In the genomic region with DNA sequence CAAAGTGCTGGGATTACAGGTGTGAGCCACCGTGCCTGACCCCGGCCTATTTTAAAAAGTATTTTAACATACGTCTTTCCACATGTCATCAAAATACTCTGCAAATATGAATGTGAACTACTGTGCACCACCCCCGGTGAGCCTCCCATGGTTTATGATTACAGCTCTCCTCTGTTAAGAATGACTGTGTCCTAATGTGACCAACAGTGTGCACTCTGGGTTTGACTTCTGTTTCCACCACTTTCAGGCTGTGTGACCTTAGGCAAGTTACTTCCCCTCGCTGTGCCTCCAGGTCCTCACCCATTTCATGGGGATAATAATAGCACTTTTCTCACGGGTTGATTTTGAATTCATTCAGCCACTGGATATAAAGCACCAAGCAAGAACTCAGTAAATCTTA, we compare ENCODE assay signal across 24 cellular contexts. TPM values are rescaled to one million over a fixed set of nuclear protein-coding genes. Genes with fewer than 3 reads are reported as not detected.
A peak's percentile ranks its signal among the peaks of the same experiment; 100 is the strongest.
DNase-seq lines count a peak whose midpoint lies in the region; ATAC-seq and TF ChIP-seq lines count a peak whose summit lies in the region.
"Had no signal": no experiment of that assay in that cellular context is flagged by ENCODE, and none has a peak within 500 bp of the region (broad histone marks: within the 10 kb centered on the region; RNA-seq: fewer than 3 reads in every experiment).

No MANE protein-coding gene starts in this region.

- H3K4me3 ChIP-seq in H7 (ENCODE audit: insufficient read depth, low read depth, low read length) (no peak overlapping the region), prostate gland (no peak overlapping the region)
- H3K4me3 ChIP-seq: colonic mucosa, transverse colon had no signal

- H3K27me3 ChIP-seq in H7 (ENCODE audit: control insufficient read depth, insufficient read depth, low read length) (no peaks in the 10 kb centered on the region), prostate gland (replicated peaks; ENCODE audit: insufficient read depth) (no peaks in the 10 kb centered on the region)
- H3K27me3 ChIP-seq: colonic mucosa, transverse colon had no signal

- peaks cover 6% of the 10 kb centered on the region for H3K36me3 ChIP-seq in H7 (replicated peaks; ENCODE audit: control insufficient read depth, insufficient read depth, low read length)
- H3K36me3 ChIP-seq in prostate gland = no peaks in the 10 kb centered on the region
- H3K36me3 ChIP-seq: colonic mucosa, transverse colon had no signal

- no peak for TF ChIP-seq CTCF in prostate gland (IDR thresholded peaks at IDR 0.05)

- 80% methylated on average over 6 of the region's 6 CpGs for WGBS in prostate gland

- DNase-seq in activated T-cell treated with anti-CD3 and anti-CD28 coated beads, Interleukin-2, amount 50 U/mL, for 72 hours = no peak
- DNase-seq in activated T-cell treated with anti-CD3 and anti-CD28 coated beads for 4 hours = no peak
- DNase-seq in H7 = peak; percentile 18
- DNase-seq in activated CD8-positive, alpha-beta T cell treated with anti-CD3 and anti-CD28 coated beads, Interleukin-2, amount 10 ng/mL, durations not matched to agents 7 days and 5 days = peak; percentile 19
- DNase-seq in prostate gland (ENCODE audit: low spot score) = peak; percentile 3
- no peak for DNase-seq in Ammon's horn (ENCODE audit: low spot score)
- DNase-seq in amniotic stem cell (lab: John Stamatoyannopoulos, UW) = no peak
- DNase-seq in stimulated activated naive CD4-positive, alpha-beta T cell (lab: John Stamatoyannopoulos, UW) = no peak
- DNase-seq: activated CD4-positive, alpha-beta T cell treated with anti-CD3 and anti-CD28 coated beads, Interleukin-2, amount 10 ng/mL, durations not matched to agents 24 days and 14 days; colonic mucosa; HCEC 1CT; left cardiac atrium; mesendoderm; NCI-H1417; NCI-H2171; NCI-H526 treated with DMSO at 0.1 percent for 48 hours; nephron progenitor cell; SHP77 treated with DMSO at 0.1 percent for 48 hours; transverse colon had no signal

- H3K36me3 Mint-ChIP-seq in activated T-cell treated with anti-CD3 and anti-CD28 coated beads, Interleukin-2, amount 50 U/mL, for 72 hours (ENCODE audit: insufficient read depth in 2 of 2) = peaks cover 2 to 9% of the 10 kb centered on the region in 2 donors
- peaks cover 24% of the 10 kb centered on the region for H3K36me3 Mint-ChIP-seq in activated CD8-positive, alpha-beta T cell treated with anti-CD3 and anti-CD28 coated beads, Interleukin-2, amount 10 ng/mL, durations not matched to agents 7 days and 5 days (ENCODE audit: low read depth)

- no peak for TF ChIP-seq POLR2A in prostate gland (IDR thresholded peaks at IDR 0.05)

- no peaks in the 10 kb centered on the region for H3K9me3 Mint-ChIP-seq in activated T-cell treated with anti-CD3 and anti-CD28 coated beads, Interleukin-2, amount 50 U/mL, for 72 hours
- no peaks in the 10 kb centered on the region for H3K9me3 Mint-ChIP-seq in activated CD8-positive, alpha-beta T cell treated with anti-CD3 and anti-CD28 coated beads, Interleukin-2, amount 10 ng/mL, durations not matched to agents 7 days and 5 days (ENCODE audit: insufficient read depth)
- H3K9me3 Mint-ChIP-seq: activated CD4-positive, alpha-beta T cell treated with anti-CD3 and anti-CD28 coated beads, Interleukin-2, amount 10 ng/mL, durations not matched to agents 24 days and 14 days; nephron progenitor cell; stimulated activated naive CD8-positive, alpha-beta T cell treated with anti-CD3 and anti-CD28 coated beads, Interleukin-15, Interleukin-2, amounts not matched to agents 100 ng/mL and 50 ng/mL, for 24 hours had no signal

- H3K4me3 Mint-ChIP-seq in activated T-cell treated with anti-CD3 and anti-CD28 coated beads, Interleukin-2, amount 50 U/mL, for 72 hours = peak overlapping the region in 1 of 2 donors; percentile 55
- H3K4me3 Mint-ChIP-seq in activated CD8-positive, alpha-beta T cell treated with anti-CD3 and anti-CD28 coated beads, Interleukin-2, amount 10 ng/mL, durations not matched to agents 7 days and 5 days = no peak overlapping the region
- H3K4me3 Mint-ChIP-seq: activated CD4-positive, alpha-beta T cell treated with anti-CD3 and anti-CD28 coated beads, Interleukin-2, amount 10 ng/mL, durations not matched to agents 24 days and 14 days; CD14-positive monocyte; nephron progenitor cell; stimulated activated naive CD8-positive, alpha-beta T cell treated with anti-CD3 and anti-CD28 coated beads, Interleukin-15, Interleukin-2, amounts not matched to agents 100 ng/mL and 50 ng/mL, for 24 hours had no signal

- H3K9me3 ChIP-seq in prostate gland = no peaks in the 10 kb centered on the region
- H3K9me3 ChIP-seq: colonic mucosa, transverse colon had no signal

- H3K4me1 Mint-ChIP-seq in activated T-cell treated with anti-CD3 and anti-CD28 coated beads, Interleukin-2, amount 50 U/mL, for 72 hours (ENCODE audit: low read depth) = peaks cover 18% of the 10 kb centered on the region
- H3K4me1 Mint-ChIP-seq in activated CD8-positive, alpha-beta T cell treated with anti-CD3 and anti-CD28 coated beads, Interleukin-2, amount 10 ng/mL, durations not matched to agents 7 days and 5 days (ENCODE audit: low read depth) = peaks cover 20% of the 10 kb centered on the region

- peaks cover 14% of the 10 kb centered on the region for H3K4me1 ChIP-seq in prostate gland (replicated peaks)

- peak; percentile 30 to 66 for ATAC-seq in activated T-cell treated with anti-CD3 and anti-CD28 coated beads, Interleukin-2, amount 50 U/mL, for 72 hours (replicated peaks in 1 of 2)
- ATAC-seq in activated CD8-positive, alpha-beta T cell treated with anti-CD3 and anti-CD28 coated beads, Interleukin-2, amount 10 ng/mL, durations not matched to agents 7 days and 5 days = no peak
- ATAC-seq: left cardiac atrium had no signal

- POLR2A ChIA-PET in activated CD8-positive, alpha-beta T cell treated with anti-CD3 and anti-CD28 coated beads, Interleukin-2, amount 10 ng/mL, durations not matched to agents 7 days and 5 days (lab: Charles Lee) = interaction anchor here (1.9 to 2.4 kb wide), 2 partner anchors 10 to 86 kb away, joined by 7 to 8 read pairs; a partner anchor contains a TSS

- CTCF ChIA-PET in activated CD8-positive, alpha-beta T cell treated with anti-CD3 and anti-CD28 coated beads, Interleukin-2, amount 10 ng/mL, durations not matched to agents 7 days and 5 days (lab: Charles Lee) = interaction anchor here (0.9 to 13.1 kb wide), 5 partner anchors 21 to 350 kb away, joined by 3 to 340 read pairs (median 6); a partner anchor contains a TSS

- H3K27ac ChIP-seq in prostate gland = no peak overlapping the region
- H3K27ac ChIP-seq: colonic mucosa had no signal

- H3K27ac Mint-ChIP-seq in activated T-cell treated with anti-CD3 and anti-CD28 coated beads, Interleukin-2, amount 50 U/mL, for 72 hours = peak overlapping the region; percentile 2
- H3K27ac Mint-ChIP-seq in activated CD8-positive, alpha-beta T cell treated with anti-CD3 and anti-CD28 coated beads, Interleukin-2, amount 10 ng/mL, durations not matched to agents 7 days and 5 days = no peak overlapping the region
- H3K27ac Mint-ChIP-seq: activated CD4-positive, alpha-beta T cell treated with anti-CD3 and anti-CD28 coated beads, Interleukin-2, amount 10 ng/mL, durations not matched to agents 24 days and 14 days; nephron progenitor cell; stimulated activated naive CD8-positive, alpha-beta T cell treated with anti-CD3 and anti-CD28 coated beads, Interleukin-15, Interleukin-2, amounts not matched to agents 100 ng/mL and 50 ng/mL, for 24 hours had no signal

- H3K27me3 Mint-ChIP-seq in activated T-cell treated with anti-CD3 and anti-CD28 coated beads, Interleukin-2, amount 50 U/mL, for 72 hours (ENCODE audit: low read depth) = no peaks in the 10 kb centered on the region
- no peaks in the 10 kb centered on the region for H3K27me3 Mint-ChIP-seq in activated CD8-positive, alpha-beta T cell treated with anti-CD3 and anti-CD28 coated beads, Interleukin-2, amount 10 ng/mL, durations not matched to agents 7 days and 5 days (ENCODE audit: low read depth)
- H3K27me3 Mint-ChIP-seq: stimulated activated naive CD8-positive, alpha-beta T cell treated with anti-CD3 and anti-CD28 coated beads, Interleukin-15, Interleukin-2, amounts not matched to agents 100 ng/mL and 50 ng/mL, for 24 hours had no signal

- intact Hi-C loops in prostate gland (cut with DNase I) = loop anchor here (5.0 kb wide), 1 partner anchor 87 kb away; a partner anchor contains a TSS

RNA-seq across cellular contexts. Expression of a gene that starts 14.7 kb away (rescaled TPM):
- total RNA-seq in activated T-cell treated with anti-CD3 and anti-CD28 coated beads, Interleukin-2, amount 50 U/mL, for 72 hours = 10 to 100 TPM; 64.0 to 79.2 TPM
- total RNA-seq in H7 (2014; rRNA removed; shearing (Covaris generic)) = 78.0 and 83.7 TPM in 2 replicates
- 100 to 1,000 TPM; 123 to 133 TPM for total RNA-seq in activated CD8-positive, alpha-beta T cell treated with anti-CD3 and anti-CD28 coated beads, Interleukin-2, amount 10 ng/mL, durations not matched to agents 7 days and 5 days
- 10 to 100 TPM; 40.1 to 72.3 TPM for total RNA-seq in prostate gland

RNA-seq across cellular contexts. Expression of a gene that starts 14.9 kb away (rescaled TPM):
- under 1 TPM; 0.17 to 0.23 TPM for total RNA-seq in activated T-cell treated with anti-CD3 and anti-CD28 coated beads, Interleukin-2, amount 50 U/mL, for 72 hours
- total RNA-seq in H7 (2014; rRNA removed; shearing (Covaris generic)) = not detected in 2 replicates
- total RNA-seq in activated CD8-positive, alpha-beta T cell treated with anti-CD3 and anti-CD28 coated beads, Interleukin-2, amount 10 ng/mL, durations not matched to agents 7 days and 5 days = not detected
- total RNA-seq in prostate gland = not detected
- total RNA-seq: left cardiac atrium, posterior vena cava, transverse colon had no signal

RNA-seq across cellular contexts. Expression of a gene that starts 21.6 kb away (rescaled TPM):
- total RNA-seq in activated T-cell treated with anti-CD3 and anti-CD28 coated beads, Interleukin-2, amount 50 U/mL, for 72 hours = 10 to 100 TPM; 23.5 to 31.1 TPM
- 31.2 and 43.2 TPM in 2 replicates for total RNA-seq in H7 (2014; rRNA removed; shearing (Covaris generic))
- 10 to 100 TPM; 17.0 to 18.5 TPM for total RNA-seq in activated CD8-positive, alpha-beta T cell treated with anti-CD3 and anti-CD28 coated beads, Interleukin-2, amount 10 ng/mL, durations not matched to agents 7 days and 5 days
- 10 to 100 TPM; 26.8 to 56.5 TPM for total RNA-seq in prostate gland

RNA-seq across cellular contexts. Expression of a gene that starts 33.6 kb away (rescaled TPM):
- total RNA-seq in activated T-cell treated with anti-CD3 and anti-CD28 coated beads, Interleukin-2, amount 50 U/mL, for 72 hours = 10 to 100 TPM; 40.2 to 41.9 TPM
- total RNA-seq in H7 (2014; rRNA removed; shearing (Covaris generic)) = 10.8 and 17.7 TPM in 2 replicates
- 10 to 100 TPM; 18.2 to 19.3 TPM for total RNA-seq in activated CD8-positive, alpha-beta T cell treated with anti-CD3 and anti-CD28 coated beads, Interleukin-2, amount 10 ng/mL, durations not matched to agents 7 days and 5 days
- total RNA-seq in prostate gland = 10 to 100 TPM; 47.5 to 79.5 TPM

RNA-seq across cellular contexts. Expression of a gene that starts 53.3 kb away (rescaled TPM):
- 10 to 100 TPM; 37.2 to 60.6 TPM for total RNA-seq in activated T-cell treated with anti-CD3 and anti-CD28 coated beads, Interleukin-2, amount 50 U/mL, for 72 hours
- total RNA-seq in H7 (2014; rRNA removed; shearing (Covaris generic)) = not detected in 2 replicates
- 10 to 100 TPM; 30.2 to 31.5 TPM for total RNA-seq in activated CD8-positive, alpha-beta T cell treated with anti-CD3 and anti-CD28 coated beads, Interleukin-2, amount 10 ng/mL, durations not matched to agents 7 days and 5 days
- total RNA-seq in prostate gland = not detected
- total RNA-seq: fibroblast of lung, left cardiac atrium, OCI-LY7, posterior vena cava had no signal

Comparison
In these comparisons a context has a peak if more than half of its experiments do, and no peak if none do; other contexts are left out.
1. DNase-seq: peak in H7 (single experiment), activated CD8-positive, alpha-beta T cell treated with anti-CD3 and anti-CD28 coated beads, Interleukin-2, amount 10 ng/mL, durations not matched to agents 7 days and 5 days (single experiment) and prostate gland (single experiment); none in activated T-cell treated with anti-CD3 and anti-CD28 coated beads, Interleukin-2, amount 50 U/mL, for 72 hours (0 of 2), activated T-cell treated with anti-CD3 and anti-CD28 coated beads for 4 hours (single experiment), Ammon's horn (single experiment), amniotic stem cell (single experiment) and stimulated activated naive CD4-positive, alpha-beta T cell (0 of 6).